In genomic region chr16:20911361-20911760, GRCh38 we compare ENCODE assay signal across 12 cellular contexts. TPM values are rescaled to one million over a fixed set of nuclear protein-coding genes. Genes with fewer than 3 reads are reported as not detected.
DNase-seq lines count a peak whose midpoint lies in the region; ATAC-seq and TF ChIP-seq lines count a peak whose summit lies in the region.
"Had no signal": no experiment of that assay in that cellular context is flagged by ENCODE, and none has a peak within 500 bp of the region (broad histone marks: within the 10 kb centered on the region; RNA-seq: fewer than 3 reads in every experiment).

No MANE protein-coding gene starts in this region.

- DNase-seq in DMS53 (lab: John Stamatoyannopoulos, UW) (peak; percentile 2), DMS53 treated with DMSO at 0.1 percent for 48 hours (lab: John Stamatoyannopoulos, UW; ENCODE audit: unreplicated experiment) (no peak), SK-N-SH (no peak), esophagus muscularis mucosa (ENCODE audit: extremely low spot score) (no peak), NCI-H2029 (lab: John Stamatoyannopoulos, UW) (no peak), COR-L47 (lab: John Stamatoyannopoulos, UW) (no peak), hippocampal formation (lab: John Stamatoyannopoulos, UW) (no peak)
- no peak for DNase-seq in stimulated activated effector memory CD8-positive, alpha-beta T cell treated with anti-CD3 and anti-CD28 coated beads, Interleukin-12 subunit alpha, Interleukin-12 subunit beta, amount 100 ng/mL, for 72 hours (ENCODE audit: low spot score in 2 of 2)
- DNase-seq: activated CD4-positive, CD25-positive, alpha-beta regulatory T cell; NCI-H774 had no signal

- H3K4me3 ChIP-seq in SK-N-SH (ENCODE audit: low read depth in 2 of 2, low read length in 1 of 2) (no peak overlapping the region), esophagus muscularis mucosa (no peak overlapping the region)
- H3K4me3 ChIP-seq: GM23338 had no signal

- peaks cover 6% of the 10 kb centered on the region; the same call in 1 of the 2 replicates for H3K79me2 ChIP-seq in SK-N-SH (ENCODE audit: insufficient read depth)

- CTCF ChIA-PET in SK-N-SH (lab: Yijun Ruan, JAX) = interaction anchor here (0.9 kb wide), 1 partner anchor 142 kb away, joined by 3 read pairs; no protein-coding TSS in a partner anchor

- H3K9me2 ChIP-seq in SK-N-SH = no peaks in the 10 kb centered on the region

- no peaks in the 10 kb centered on the region for H4K20me1 ChIP-seq in SK-N-SH (ENCODE audit: insufficient read depth)

- H3K27me3 ChIP-seq in SK-N-SH (ENCODE audit: insufficient read depth) (no peaks in the 10 kb centered on the region), esophagus muscularis mucosa (no peaks in the 10 kb centered on the region)

- peak; percentile 64 for ATAC-seq in stimulated activated effector memory CD8-positive, alpha-beta T cell treated with anti-CD3 and anti-CD28 coated beads, Interleukin-12 subunit alpha, Interleukin-12 subunit beta, amount 100 ng/mL, for 72 hours
- ATAC-seq: GM23338 had no signal

- TF ChIP-seq EP300 in SK-N-SH (IDR thresholded peaks at IDR 0.05; ENCODE audit: borderline replicate concordance in 1 of 2, low read depth in 1 of 2, low read length in 1 of 2) (no peak), esophagus muscularis mucosa (IDR thresholded peaks at IDR 0.05) (no peak)

- peaks cover 0 to 18% of the 10 kb centered on the region in 2 experiments; a peak in 3 of 4 replicates for H3K4me1 ChIP-seq in SK-N-SH (ENCODE audit: control insufficient read depth in 1 of 2, insufficient read depth in 2 of 2, low read depth in 1 of 2, low read length in 1 of 2)
- peaks cover 47 to 62% (median 57%) of the 10 kb centered on the region in 4 donors for H3K4me1 ChIP-seq in esophagus muscularis mucosa

- peaks cover 36% of the 10 kb centered on the region for H3K4me1 Mint-ChIP-seq in stimulated activated effector memory CD8-positive, alpha-beta T cell treated with anti-CD3 and anti-CD28 coated beads, Interleukin-12 subunit alpha, Interleukin-12 subunit beta, amount 100 ng/mL, for 72 hours

- no peak overlapping the region; the same call in 1 of the 2 replicates for H2AFZ ChIP-seq in SK-N-SH (ENCODE audit: low read depth)
- H2AFZ ChIP-seq: GM23338 had no signal

- H3K9me3 Mint-ChIP-seq in stimulated activated effector memory CD8-positive, alpha-beta T cell treated with anti-CD3 and anti-CD28 coated beads, Interleukin-12 subunit alpha, Interleukin-12 subunit beta, amount 100 ng/mL, for 72 hours = no peaks in the 10 kb centered on the region
- H3K9me3 Mint-ChIP-seq: GM23338 had no signal

- H3K27ac Mint-ChIP-seq in stimulated activated effector memory CD8-positive, alpha-beta T cell treated with anti-CD3 and anti-CD28 coated beads, Interleukin-12 subunit alpha, Interleukin-12 subunit beta, amount 100 ng/mL, for 72 hours = peak overlapping the region; percentile 89
- H3K27ac Mint-ChIP-seq: GM23338 had no signal

- no peak for TF ChIP-seq RAD21 in SK-N-SH (IDR thresholded peaks at IDR 0.05; ENCODE audit: low read length)

- TF ChIP-seq CTCF in SK-N-SH (IDR thresholded peaks at IDR 0.05) = no peak
- no peak for TF ChIP-seq CTCF in esophagus muscularis mucosa (IDR thresholded peaks at IDR 0.05)

- peak overlapping the region; percentile 58 for H3K4me3 Mint-ChIP-seq in stimulated activated effector memory CD8-positive, alpha-beta T cell treated with anti-CD3 and anti-CD28 coated beads, Interleukin-12 subunit alpha, Interleukin-12 subunit beta, amount 100 ng/mL, for 72 hours
- H3K4me3 Mint-ChIP-seq: GM23338 had no signal

- H3K9me3 ChIP-seq in SK-N-SH (no peaks in the 10 kb centered on the region), esophagus muscularis mucosa (no peaks in the 10 kb centered on the region)

- WGBS in SK-N-SH (ENCODE audit: low lambda C conversion rate) = 38% methylated on average over 1 of the region's 1 CpG
- WGBS in esophagus muscularis mucosa = 38% methylated on average over 1 of the region's 1 CpG

- H3K27ac ChIP-seq in SK-N-SH (ENCODE audit: low read depth in 2 of 2, low read length in 1 of 2) = peak overlapping the region in 1 of 2 experiments; percentile 86; a peak in 2 of 4 replicates
- peak overlapping the region; percentile 56 to 63 (median 61) for H3K27ac ChIP-seq in esophagus muscularis mucosa (replicated peaks in 1 of 4)
- H3K27ac ChIP-seq: 22Rv1 had no signal

- peak overlapping the region; percentile 49 for H3K4me2 ChIP-seq in SK-N-SH
- H3K4me2 ChIP-seq: GM23338 had no signal

- POLR2A ChIA-PET in SK-N-SH (lab: Yijun Ruan, JAX) = no interaction called here

- peaks cover 26% of the 10 kb centered on the region for H3F3A ChIP-seq in SK-N-SH (replicated peaks; ENCODE audit: insufficient read depth)

- H3K36me3 Mint-ChIP-seq in stimulated activated effector memory CD8-positive, alpha-beta T cell treated with anti-CD3 and anti-CD28 coated beads, Interleukin-12 subunit alpha, Interleukin-12 subunit beta, amount 100 ng/mL, for 72 hours = peaks cover 14% of the 10 kb centered on the region

- H3K36me3 ChIP-seq in SK-N-SH (replicated peaks in 1 of 2; ENCODE audit: control insufficient read depth in 1 of 2, insufficient read depth in 2 of 2, low read length in 1 of 2) (no peaks in the 10 kb centered on the region), esophagus muscularis mucosa (peaks cover 0 to 3% (median 0%) of the 10 kb centered on the region in 4 donors)

- no peak for TF ChIP-seq POLR2A in esophagus muscularis mucosa (IDR thresholded peaks at IDR 0.05; ENCODE audit: low read depth)

- H3K9ac ChIP-seq in SK-N-SH = peak overlapping the region; percentile 39

- intact Hi-C loops in esophagus muscularis mucosa (cut with DNase I) = loop anchor here (10.0 kb wide), 1 partner anchor 253 kb away; no protein-coding TSS in a partner anchor

TF ChIP-seq in SK-N-SH, 30 proteins besides CTCF, POLR2A, EP300 and RAD21 (continues in another document):
- TF ChIP-seq RFX5 (IDR thresholded peaks at IDR 0.05; ENCODE audit: low read length) = no peak
- TF ChIP-seq TAF1 (IDR thresholded peaks at IDR 0.05; ENCODE audit: borderline replicate concordance, low read depth, low read length) = no peak
- TF ChIP-seq JUND (IDR thresholded peaks at IDR 0.05) = no peak
- TF ChIP-seq FOXM1 (IDR thresholded peaks at IDR 0.05; ENCODE audit: low read depth) = no peak
- no peak for TF ChIP-seq MXI1 (IDR thresholded peaks at IDR 0.05; ENCODE audit: low read depth, low read length)
- TF ChIP-seq TCF12 (IDR thresholded peaks at IDR 0.05) = no peak
- TF ChIP-seq MEF2A (IDR thresholded peaks at IDR 0.05; ENCODE audit: borderline replicate concordance, low read depth) = no peak
- no peak for TF ChIP-seq RXRA (IDR thresholded peaks at IDR 0.05; ENCODE audit: borderline replicate concordance, low read depth)
- TF ChIP-seq TEAD4 (IDR thresholded peaks at IDR 0.05; ENCODE audit: borderline replicate concordance, insufficient read depth) = no peak
- TF ChIP-seq FOXJ3 (CRISPR knock-in tag; IDR thresholded peaks at IDR 0.05) = no peak
- TF ChIP-seq NRF1 (IDR thresholded peaks at IDR 0.05; ENCODE audit: low read depth, low read length) = no peak
- no peak for TF ChIP-seq SMC3 (IDR thresholded peaks at IDR 0.05; ENCODE audit: low read depth, low read length)
- no peak for TF ChIP-seq REST (IDR thresholded peaks at IDR 0.05; ENCODE audit: low read depth, low read length)
- no peak for TF ChIP-seq ZBTB33 (IDR thresholded peaks at IDR 0.05; ENCODE audit: borderline replicate concordance, low read depth)

RNA-seq across cellular contexts. Expression of gene LYRM1, which starts 10.8 kb away (rescaled TPM):
- polyA plus RNA-seq in SK-N-SH (2012; rRNA removed) = 18.1 and 21.9 TPM in 2 replicates
- 30.9 and 32.6 TPM in 2 replicates for polyA plus RNA-seq in SK-N-SH (2012; cell fraction: cytosol; rRNA removed)
- polyA plus RNA-seq in SK-N-SH (2012; cell fraction: nucleus; rRNA removed) = 2.8 and 8.5 TPM in 2 replicates
- total RNA-seq in esophagus muscularis mucosa = 10 to 100 TPM; 38.9 to 69.2 (median 46.4) TPM

RNA-seq across cellular contexts. Expression of gene DCUN1D3, which starts 11.2 kb away (rescaled TPM):
- 4.7 and 6.2 TPM in 2 replicates for polyA plus RNA-seq in SK-N-SH (2012; rRNA removed)
- 4.5 and 4.7 TPM in 2 replicates for polyA plus RNA-seq in SK-N-SH (2012; cell fraction: cytosol; rRNA removed)
- polyA plus RNA-seq in SK-N-SH (2012; cell fraction: nucleus; rRNA removed) = 6.8 and 7.8 TPM in 2 replicates
- 10 to 100 TPM; 18.3 to 37.4 (median 27.8) TPM for total RNA-seq in esophagus muscularis mucosa
